14 cellular contexts compared by ENCODE assay signal in genomic region chr2:28300921-28301341, GRCh38.
DNase-seq lines count a peak whose midpoint lies in the region; TF ChIP-seq lines count a peak whose summit lies in the region.
"Had no signal": no experiment of that assay in that cellular context is flagged by ENCODE, and none has a peak within 500 bp of the region (broad histone marks: within the 10 kb centered on the region; RNA-seq: fewer than 3 reads in every experiment).

No MANE protein-coding gene starts in this region.

- peaks cover 0 to 17% (median 7%) of the 10 kb centered on the region in 4 donors for H3K36me3 ChIP-seq in stomach

- no peak for TF ChIP-seq EP300 in stomach (IDR thresholded peaks at IDR 0.05)

- peaks cover 0 to 13% (median 3%) of the 10 kb centered on the region in 4 donors for H3K4me1 ChIP-seq in stomach

- H3K27me3 ChIP-seq in stomach = no peaks in the 10 kb centered on the region

- H3K9me3 ChIP-seq in stomach = peaks cover 0 to 10% (median 4%) of the 10 kb centered on the region in 4 donors

- intact Hi-C loops in stomach (cut with DNase I; ENCODE audit: low total_unique reads) = no loop called here

- no peak overlapping the region for H3K4me3 ChIP-seq in astrocyte of the cerebellum (ENCODE audit: low read depth, low read length)
- H3K4me3 ChIP-seq in foreskin fibroblast (ENCODE audit: low read depth in 1 of 2, low read length in 2 of 2) = peak overlapping the region; percentile 29 to 37
- peak overlapping the region in 2 of 4 donors; percentile 8 to 11 for H3K4me3 ChIP-seq in stomach

- peak overlapping the region; percentile 14 to 79 (median 58) for H3K27ac ChIP-seq in stomach
- H3K27ac ChIP-seq: KMS-11, RWPE1 had no signal

- peak; percentile 90 for DNase-seq in H4 (ENCODE audit: low spot score)
- peak; percentile 93 for DNase-seq in astrocyte of the cerebellum (ENCODE audit: low read depth)
- peak; percentile 45 to 61 for DNase-seq in foreskin fibroblast
- no peak for DNase-seq in stomach
- no peak for DNase-seq in COR-L47 (lab: John Stamatoyannopoulos, UW)
- no peak for DNase-seq in mucosa of gallbladder (ENCODE audit: low spot score)
- DNase-seq in NCI-H82 treated with DMSO at 0.1 percent for 48 hours (lab: John Stamatoyannopoulos, UW; ENCODE audit: unreplicated experiment) = no peak
- no peak for DNase-seq in NCI-H2171 (lab: John Stamatoyannopoulos, UW)
- DNase-seq: activated B cell treated with CpG ODN at 0.5 μM for 24 hours; naive B cell; NCI-H2081; stimulated activated CD8-positive, alpha-beta memory T cell treated with anti-CD3 and anti-CD28 coated beads, Interleukin-4, amount 100 ng/mL, for 48 hours had no signal

- TF ChIP-seq CTCF in astrocyte of the cerebellum (IDR thresholded peaks at IDR 0.05; ENCODE audit: low read depth, low read length, missing control alignments) (no peak), foreskin fibroblast (IDR thresholded peaks at IDR 0.05; ENCODE audit: low read depth, low read length) (no peak), stomach (IDR thresholded peaks at IDR 0.05) (no peak)

- TF ChIP-seq POLR2A in stomach (IDR thresholded peaks at IDR 0.05) = no peak

- in situ Hi-C loops in astrocyte of the cerebellum (cut with HindIII; ENCODE audit: low sequenced_read_pairs) = no loop called here

- WGBS in stomach, 5 donors = 52 to 69% (median 61%) methylated on average over 3 of the region's 3 CpGs

Comparison
In these comparisons a context has a peak if more than half of its experiments do, and no peak if none do; other contexts are left out.
1. DNase-seq: peak in H4 (single experiment), astrocyte of the cerebellum (single experiment) and foreskin fibroblast (2 of 2); none in stomach (single experiment), COR-L47 (single experiment), mucosa of gallbladder (single experiment), NCI-H82 treated with DMSO at 0.1 percent for 48 hours (single experiment) and NCI-H2171 (single experiment).